In genomic region chr10:45593938-45594275, GRCh38 we compare ENCODE assay signal across 8 cellular contexts.
DNase-seq lines count a peak whose midpoint lies in the region; ATAC-seq and TF ChIP-seq lines count a peak whose summit lies in the region.

No MANE protein-coding gene starts in this region.

- peaks cover 20% of the 10 kb centered on the region for H3K36me3 Mint-ChIP-seq in activated naive CD4-positive, alpha-beta T cell treated with anti-CD3 and anti-CD28 coated beads, Interleukin-2, amount 10 ng/mL, durations not matched to agents 7 days and 5 days
- peaks cover 25% of the 10 kb centered on the region for H3K36me3 Mint-ChIP-seq in brain

- H3K27me3 ChIP-seq in upper lobe of right lung = no peaks in the 10 kb centered on the region

- intact Hi-C loops in upper lobe of right lung (cut with DNase I) = no loop called here

- peaks cover 35% of the 10 kb centered on the region for H3K4me1 Mint-ChIP-seq in activated naive CD4-positive, alpha-beta T cell treated with anti-CD3 and anti-CD28 coated beads, Interleukin-2, amount 10 ng/mL, durations not matched to agents 7 days and 5 days
- H3K4me1 Mint-ChIP-seq in brain = peaks cover 48% of the 10 kb centered on the region

- peak overlapping the region; percentile 88 for H3K4me3 Mint-ChIP-seq in activated naive CD4-positive, alpha-beta T cell treated with anti-CD3 and anti-CD28 coated beads, Interleukin-2, amount 10 ng/mL, durations not matched to agents 7 days and 5 days
- peak overlapping the region; percentile 90 to 97 (median 94) for H3K4me3 Mint-ChIP-seq in brain

- H3K4me1 ChIP-seq in mesodermal cell (ENCODE audit: control insufficient read depth, insufficient read depth, low read length, poor library complexity, severe bottlenecking) = no peaks in the 10 kb centered on the region
- H3K4me1 ChIP-seq in upper lobe of right lung = peaks cover 19% of the 10 kb centered on the region

- H3K36me3 ChIP-seq in mesodermal cell (ENCODE audit: control insufficient read depth, insufficient read depth, low read length) (no peaks in the 10 kb centered on the region), upper lobe of right lung (no peaks in the 10 kb centered on the region)

- ATAC-seq in upper lobe of right lung = no peak

- no peaks in the 10 kb centered on the region for H3K9me3 ChIP-seq in mesodermal cell (ENCODE audit: control insufficient read depth, low read length)
- no peaks in the 10 kb centered on the region for H3K9me3 ChIP-seq in upper lobe of right lung

- H3K9me3 Mint-ChIP-seq in activated naive CD4-positive, alpha-beta T cell treated with anti-CD3 and anti-CD28 coated beads, Interleukin-2, amount 10 ng/mL, durations not matched to agents 7 days and 5 days = peaks cover 5% of the 10 kb centered on the region
- H3K9me3 Mint-ChIP-seq in brain = peaks cover 0 to 7% (median 3%) of the 10 kb centered on the region in 5 experiments

- no peak for DNase-seq in activated naive CD4-positive, alpha-beta T cell treated with anti-CD3 and anti-CD28 coated beads, Interleukin-2, amount 10 ng/mL, durations not matched to agents 7 days and 5 days
- no peak for DNase-seq in activated naive CD4-positive, alpha-beta T cell treated with anti-CD3 and anti-CD28 coated beads, Interleukin-2, amount 50 U/mL, for 16 hours
- DNase-seq in upper lobe of right lung (no peak), SKM-1 treated with dmso at 0.1 percent for 144 hours (lab: John Stamatoyannopoulos, UW; ENCODE audit: unreplicated experiment) (no peak), NOMO-1 (lab: John Stamatoyannopoulos, UW; ENCODE audit: unreplicated experiment in 2 of 2) (no peak), NCI-H2171 (lab: John Stamatoyannopoulos, UW) (no peak)

- whole genome bisulfite sequencing in mesodermal cell (ENCODE audit: insufficient coverage in 2 of 2), 2 experiments = 3 to 14% methylated on average over 2 to 4 of the region's 6 CpGs

- H3K4me3 ChIP-seq in mesodermal cell (ENCODE audit: extremely low read depth, insufficient read depth, low read length, poor library complexity, severe bottlenecking) (peak overlapping the region; percentile 67), upper lobe of right lung (peak overlapping the region; percentile 92)

- H3K27ac ChIP-seq in mesodermal cell (ENCODE audit: low read depth, low read length, severe bottlenecking) (no peak overlapping the region), upper lobe of right lung (peak overlapping the region; percentile 66)

- CTCF ChIA-PET in activated naive CD4-positive, alpha-beta T cell treated with anti-CD3 and anti-CD28 coated beads, Interleukin-2, amount 10 ng/mL, durations not matched to agents 7 days and 5 days (lab: Charles Lee) = interaction anchor here (2.8 kb wide), 1 partner anchor 13 kb away, joined by 7 read pairs; no protein-coding TSS in a partner anchor

- TF ChIP-seq CTCF in brain (conservative IDR thresholded peaks at IDR 0.05) (no peak), upper lobe of right lung (IDR thresholded peaks at IDR 0.05) (no peak)

- peaks cover 31% of the 10 kb centered on the region for H3K27me3 Mint-ChIP-seq in activated naive CD4-positive, alpha-beta T cell treated with anti-CD3 and anti-CD28 coated beads, Interleukin-2, amount 10 ng/mL, durations not matched to agents 7 days and 5 days
- peaks cover 3% of the 10 kb centered on the region for H3K27me3 Mint-ChIP-seq in brain

- peak overlapping the region; percentile 91 for H3K27ac Mint-ChIP-seq in activated naive CD4-positive, alpha-beta T cell treated with anti-CD3 and anti-CD28 coated beads, Interleukin-2, amount 10 ng/mL, durations not matched to agents 7 days and 5 days
- peak overlapping the region; percentile 44 to 87 (median 63) for H3K27ac Mint-ChIP-seq in brain
